In genomic region chr2:75560022-75560767, GRCh38 we compare ENCODE assay signal across 8 cellular contexts. TPM values are rescaled to one million over a fixed set of nuclear protein-coding genes. Genes with fewer than 3 reads are reported as not detected.
DNase-seq lines count a peak whose midpoint lies in the region; FAIRE-seq and TF ChIP-seq lines count a peak whose summit lies in the region.

No MANE protein-coding gene starts in this region.

- H3K9me3 ChIP-seq in liver (ENCODE audit: control insufficient read depth in 4 of 4, low read length in 3 of 4): no peaks in the 10 kb centered on the region

- H3K27me3 ChIP-seq in bronchial epithelial cell (ENCODE audit: control insufficient read depth, insufficient read depth, low read length): no peaks in the 10 kb centered on the region
- H3K27me3 ChIP-seq in liver (ENCODE audit: control insufficient read depth in 4 of 4, insufficient read depth in 4 of 4, low read length in 3 of 4): no peaks in the 10 kb centered on the region

- peak; percentile 32 for DNase-seq in NCI-H345 treated with DMSO at 0.1 percent for 48 hours (lab: John Stamatoyannopoulos, UW; ENCODE audit: unreplicated experiment)
- no peak for DNase-seq in NCI-H345 (lab: John Stamatoyannopoulos, UW)
- DNase-seq in bronchial epithelial cell (ENCODE audit: low read depth): peak; percentile 30
- DNase-seq in type B pancreatic cell (ENCODE audit: extremely low spot score, unreplicated experiment): no peak
- DNase-seq in DMS79 treated with DMSO at 0.1 percent for 48 hours (lab: John Stamatoyannopoulos, UW): no peak
- DNase-seq in GM12892 (ENCODE audit: insufficient read length): no peak

- peak overlapping the region; percentile 82 to 92 for H3K27ac ChIP-seq in liver (ENCODE audit: low read depth in 1 of 2, low read length in 2 of 2)

- peak; percentile 22 for TF ChIP-seq CTCF in bronchial epithelial cell (IDR thresholded peaks at IDR 0.05; ENCODE audit: insufficient read depth, low read length, severe bottlenecking)
- no peak for TF ChIP-seq CTCF in liver (IDR thresholded peaks at IDR 0.05; ENCODE audit: low read depth, low read length, missing input control)
- TF ChIP-seq CTCF in type B pancreatic cell (conservative IDR thresholded peaks at IDR 0.05): peak; percentile 52

- peak overlapping the region; percentile 98 for H3K4me3 Mint-ChIP-seq in type B pancreatic cell

- H3K4me1 Mint-ChIP-seq in type B pancreatic cell (ENCODE audit: unreplicated experiment): peaks cover 39% of the 10 kb centered on the region

- H3K27me3 Mint-ChIP-seq in type B pancreatic cell: peaks cover 46% of the 10 kb centered on the region

- no peaks in the 10 kb centered on the region for H3K9me3 Mint-ChIP-seq in type B pancreatic cell

- TF ChIP-seq RAD21 in Ishikawa (IDR thresholded peaks at IDR 0.05; ENCODE audit: low read depth) (peak; percentile 43), liver (IDR thresholded peaks at IDR 0.05) (peak; percentile 43 to 59)

- H3K4me3 ChIP-seq in bronchial epithelial cell (ENCODE audit: low read depth, low read length) (peak overlapping the region; percentile 56), liver (ENCODE audit: low read depth in 1 of 3, low read length in 3 of 3) (peak overlapping the region; percentile 73 to 90 (median 83))

- no peak for TF ChIP-seq EP300 in Ishikawa (IDR thresholded peaks at IDR 0.05; ENCODE audit: borderline replicate concordance)

- no peaks in the 10 kb centered on the region for H3K36me3 Mint-ChIP-seq in type B pancreatic cell

- H3K4me1 ChIP-seq in liver (ENCODE audit: control insufficient read depth in 4 of 4, insufficient read depth in 4 of 4, low read length in 3 of 4): peaks cover 0 to 29% (median 20%) of the 10 kb centered on the region in 4 donors

- 2% methylated on average over 43 of the region's 43 CpGs for WGBS in liver

- peak overlapping the region; percentile 84 for H3K27ac Mint-ChIP-seq in type B pancreatic cell

- no peak for TF ChIP-seq POLR2A in GM12892 (IDR thresholded peaks at IDR 0.05; ENCODE audit: low read depth, low read length)

- no peaks in the 10 kb centered on the region for H3K36me3 ChIP-seq in bronchial epithelial cell (ENCODE audit: control insufficient read depth, insufficient read depth, low read length)
- no peaks in the 10 kb centered on the region for H3K36me3 ChIP-seq in liver (ENCODE audit: control insufficient read depth in 4 of 4, insufficient read depth in 3 of 4, low read depth in 1 of 4, low read length in 3 of 4)

- no peak for FAIRE-seq in bronchial epithelial cell (lab: Jason Lieb, UNC)
- FAIRE-seq in GM12892 (lab: Jason Lieb, UNC): no peak

- H3K9ac ChIP-seq in liver (ENCODE audit: low read depth in 1 of 2, low read length in 2 of 2): peak overlapping the region; percentile 68 to 91

TF ChIP-seq in Ishikawa, 13 proteins besides CTCF, POLR2A, EP300 and RAD21:
- no peak for TF ChIP-seq CEBPB (IDR thresholded peaks at IDR 0.05)
- peak; percentile 86; the same call in 1 of the 2 replicates for TF ChIP-seq ZBTB7A (IDR thresholded peaks at IDR 0.05; ENCODE audit: low read depth)

TF ChIP-seq in liver, 16 proteins besides CTCF, POLR2A, EP300 and RAD21:
- TF ChIP-seq SP1 (IDR thresholded peaks at IDR 0.05) (no peak), TAF1 (conservative IDR thresholded peaks at IDR 0.05) (peak; percentile 35), ZBTB33 (IDR thresholded peaks at IDR 0.05) (no peak)

RNA-seq across cellular contexts. Expression of gene EVA1A, which starts 0.5 kb away (rescaled TPM):
- total RNA-seq in bronchial epithelial cell: 4.6 and 5.8 TPM in 2 replicates
- total RNA-seq in liver: 100 to 1,000 TPM in 1 of 2 donors, 10 to 100 TPM in 1; 45.7 to 206 TPM
- polyA plus RNA-seq in liver: 100 to 1,000 TPM in 1 of 2 donors, 10 to 100 TPM in 1; 93.2 to 107 TPM
- 10.8 and 13.5 TPM in 2 replicates for total RNA-seq in type B pancreatic cell (ENCODE audit: low replicate concordance)
- polyA plus RNA-seq in GM12892 (2012; ENCODE audit: missing spikeins): 0.23 TPM

Comparison
In these comparisons a context has a peak if more than half of its experiments do, and no peak if none do; other contexts are left out.
1. DNase-seq: peak in NCI-H345 treated with DMSO at 0.1 percent for 48 hours (single experiment) and bronchial epithelial cell (single experiment); none in NCI-H345 (single experiment), type B pancreatic cell (single experiment), DMS79 treated with DMSO at 0.1 percent for 48 hours (single experiment) and GM12892 (single experiment).